ENCODE assay signal across 9 cellular contexts in genomic region chr1:202164271-202165037, GRCh38. TPM values are rescaled to one million over a fixed set of nuclear protein-coding genes. Genes with fewer than 3 reads are reported as not detected.
DNase-seq lines count a peak whose midpoint lies in the region; ATAC-seq and TF ChIP-seq lines count a peak whose summit lies in the region.
"Had no signal": no experiment of that assay in that cellular context is flagged by ENCODE, and none has a peak within 500 bp of the region (broad histone marks: within the 10 kb centered on the region; RNA-seq: fewer than 3 reads in every experiment).

No MANE protein-coding gene starts in this region.

- TF ChIP-seq CTCF in MCF 10A (IDR thresholded peaks at IDR 0.05; ENCODE audit: unreplicated experiment): no peak

- no peaks in the 10 kb centered on the region for H3K9me3 ChIP-seq in NT2/D1 (ENCODE audit: insufficient read depth, low read length)

- peaks cover 6% of the 10 kb centered on the region for H3K36me3 Mint-ChIP-seq in MCF 10A (ENCODE audit: insufficient read depth, unreplicated experiment)

- no peak overlapping the region for H3K4me3 ChIP-seq in NT2/D1 (ENCODE audit: insufficient read length, low read depth)

- H3K4me1 ChIP-seq in NT2/D1 (ENCODE audit: insufficient read depth, insufficient read length): peaks cover 75% of the 10 kb centered on the region

- peak; percentile 57 for ATAC-seq in GM21447 (IDR thresholded peaks at IDR 0.05; ENCODE audit: unreplicated experiment)

- H3K27me3 ChIP-seq in NT2/D1 (ENCODE audit: insufficient read depth, insufficient read length): peaks cover 2% of the 10 kb centered on the region

- H3K27me3 Mint-ChIP-seq in MCF 10A (ENCODE audit: insufficient read depth, unreplicated experiment): peaks cover 11% of the 10 kb centered on the region

- H3K9ac ChIP-seq in NT2/D1 (ENCODE audit: insufficient read length, low read depth): peak overlapping the region; percentile 6

- intact Hi-C loops in MCF 10A (cut with micrococcal nuclease): no loop called here

- no peaks in the 10 kb centered on the region for H3K36me3 ChIP-seq in NT2/D1 (ENCODE audit: insufficient read depth, insufficient read length, low read length)

- H3K4me3 Mint-ChIP-seq in MCF 10A (ENCODE audit: unreplicated experiment): no peak overlapping the region

- no peak overlapping the region for H3K27ac Mint-ChIP-seq in MCF 10A (ENCODE audit: low read depth, unreplicated experiment)

- DNase-seq in NT2/D1 (ENCODE audit: low read depth, low spot score): no peak
- DNase-seq in activated naive CD4-positive, alpha-beta T cell treated with anti-CD3 and anti-CD28 coated beads, Interleukin-2, amount 50 U/mL, for 16 hours: peak; percentile 47
- peak; percentile 78 for DNase-seq in stimulated activated CD8-positive, alpha-beta memory T cell treated with anti-CD3 and anti-CD28 coated beads, Interleukin-4, amount 100 ng/mL, for 48 hours
- DNase-seq in NCI-H524 treated with DMSO at 0.1 percent for 48 hours (lab: John Stamatoyannopoulos, UW): no peak
- no peak for DNase-seq in hippocampal formation (lab: John Stamatoyannopoulos, UW)
- DNase-seq in MCF 10A (ENCODE audit: unreplicated experiment): no peak
- no peak for DNase-seq in DMS 273 treated with DMSO at 0.1 percent for 48 hours (lab: John Stamatoyannopoulos, UW)

- CTCF ChIA-PET in MCF 10A (lab: Yijun Ruan, JAX): interaction anchor here (0.6 to 4.5 kb wide), 7 partner anchors 10 to 149 kb away, joined by 3 to 18 read pairs (median 5); no protein-coding TSS in a partner anchor

- H3K9me3 Mint-ChIP-seq in MCF 10A (ENCODE audit: unreplicated experiment): no peaks in the 10 kb centered on the region

- POLR2A ChIA-PET in MCF 10A (lab: Yijun Ruan, JAX): no interaction called here

- no TSS peak for BruUV-seq in MCF 10A (replicated peaks; lab: Mats Ljungman, UMichigan)

- peaks cover 7% of the 10 kb centered on the region for H3K4me1 Mint-ChIP-seq in MCF 10A (ENCODE audit: insufficient read depth, unreplicated experiment)

RNA-seq across cellular contexts. Expression of gene PTPN7, which starts 4.1 kb away (rescaled TPM):
- not detected in 2 replicates for total RNA-seq in MCF 10A (2022)
- total RNA-seq: NCI-H460 had no signal

RNA-seq across cellular contexts. Expression of gene ARL8A, which starts 19.9 kb away (rescaled TPM):
- 94.8 and 126 TPM in 2 replicates for total RNA-seq in MCF 10A (2022)

RNA-seq across cellular contexts. Expression of gene LGR6, which starts 29.1 kb away (rescaled TPM):
- 0.32 and 0.56 TPM in 2 replicates for total RNA-seq in MCF 10A (2022)

RNA-seq across cellular contexts. Expression of gene GPR37L1, which starts 41.7 kb away (rescaled TPM):
- total RNA-seq in MCF 10A (2022): not detected in 2 replicates
- total RNA-seq: NCI-H460 had no signal

Comparison
In these comparisons a context has a peak if more than half of its experiments do, and no peak if none do; other contexts are left out.
1. DNase-seq: peak in activated naive CD4-positive, alpha-beta T cell treated with anti-CD3 and anti-CD28 coated beads, Interleukin-2, amount 50 U/mL, for 16 hours (single experiment) and stimulated activated CD8-positive, alpha-beta memory T cell treated with anti-CD3 and anti-CD28 coated beads, Interleukin-4, amount 100 ng/mL, for 48 hours (single experiment); none in NT2/D1 (single experiment), NCI-H524 treated with DMSO at 0.1 percent for 48 hours (single experiment), hippocampal formation (0 of 2), MCF 10A (single experiment) and DMS 273 treated with DMSO at 0.1 percent for 48 hours (single experiment).